Comparison of ENCODE assay signal across 13 cellular contexts in the genomic region with DNA sequence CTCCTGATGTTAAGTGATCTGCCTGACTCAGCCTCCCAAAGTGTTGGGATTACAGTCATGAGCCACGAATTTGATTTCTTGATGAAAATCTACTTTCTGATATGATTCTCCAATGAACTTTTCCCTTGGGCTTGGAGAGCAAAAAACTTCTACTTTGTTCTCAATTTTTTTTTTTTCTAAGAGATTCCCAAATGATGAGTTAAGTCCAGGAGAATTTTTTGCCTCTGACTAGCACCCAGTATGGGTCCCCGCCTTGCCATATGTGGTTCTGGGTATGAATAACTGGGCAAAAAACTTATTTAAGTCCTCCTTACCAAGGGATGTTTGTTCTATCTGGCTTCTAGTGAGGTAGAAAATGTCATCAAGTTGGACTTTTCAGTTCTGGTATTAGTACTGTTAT.
DNase-seq lines count a peak whose midpoint lies in the region; ATAC-seq and TF ChIP-seq lines count a peak whose summit lies in the region.
"Had no signal": no experiment of that assay in that cellular context is flagged by ENCODE, and none has a peak within 500 bp of the region (broad histone marks: within the 10 kb centered on the region; RNA-seq: fewer than 3 reads in every experiment).

No MANE protein-coding gene starts in this region.

- H3K4me1 ChIP-seq in GM23338 (ENCODE audit: insufficient read depth), result peaks cover 39% of the 10 kb centered on the region
- H3K4me1 ChIP-seq in SK-N-SH (ENCODE audit: control insufficient read depth in 1 of 2, insufficient read depth in 2 of 2, low read depth in 1 of 2, low read length in 1 of 2), result peaks cover 4 to 18% of the 10 kb centered on the region in 2 experiments; a peak in 3 of 4 replicates
- peaks cover 21% of the 10 kb centered on the region for H3K4me1 ChIP-seq in skeletal muscle satellite cell (ENCODE audit: control insufficient read depth, insufficient read depth, low read length)
- H3K4me1 ChIP-seq: uterus had no signal

- TF ChIP-seq EP300 in SK-N-SH (IDR thresholded peaks at IDR 0.05; ENCODE audit: borderline replicate concordance in 1 of 2, low read depth in 1 of 2, low read length in 1 of 2), result peak in 1 of 2 experiments; percentile 87; a peak in 2 of 4 replicates

- H3K4me2 ChIP-seq in GM23338 (peak overlapping the region; percentile 77), SK-N-SH (peak overlapping the region; percentile 8; the same call in 1 of the 2 replicates), skeletal muscle satellite cell (ENCODE audit: low read length) (peak overlapping the region; percentile 61)

- intact Hi-C loops in activated naive CD4-positive, alpha-beta T cell treated with anti-CD3 and anti-CD28 coated beads for 36 hours (cut with micrococcal nuclease), result no loop called here

- H3K27me3 ChIP-seq in GM23338 (ENCODE audit: insufficient read depth) (no peaks in the 10 kb centered on the region), SK-N-SH (ENCODE audit: insufficient read depth) (no peaks in the 10 kb centered on the region), skeletal muscle satellite cell (ENCODE audit: control insufficient read depth, insufficient read depth, low read length) (no peaks in the 10 kb centered on the region)
- H3K27me3 ChIP-seq: uterus had no signal

- no peak overlapping the region for H3K27ac Mint-ChIP-seq in GM23338
- no peak overlapping the region for H3K27ac Mint-ChIP-seq in activated naive CD4-positive, alpha-beta T cell treated with anti-CD3 and anti-CD28 coated beads for 36 hours

- H3F3A ChIP-seq in GM23338 (replicated peaks; ENCODE audit: low read depth) (no peaks in the 10 kb centered on the region), SK-N-SH (replicated peaks; ENCODE audit: insufficient read depth) (peaks cover 28% of the 10 kb centered on the region)

- H3K79me2 ChIP-seq in GM23338 (replicated peaks; ENCODE audit: insufficient read depth), result no peaks in the 10 kb centered on the region
- H3K79me2 ChIP-seq in SK-N-SH (ENCODE audit: insufficient read depth), result no peaks in the 10 kb centered on the region

- no peaks in the 10 kb centered on the region for H3K9me3 Mint-ChIP-seq in GM23338
- H3K9me3 Mint-ChIP-seq in activated naive CD4-positive, alpha-beta T cell treated with anti-CD3 and anti-CD28 coated beads for 36 hours, result no peaks in the 10 kb centered on the region

- no peak overlapping the region for H3K4me3 ChIP-seq in GM23338
- no peak overlapping the region for H3K4me3 ChIP-seq in SK-N-SH (ENCODE audit: low read depth in 2 of 2, low read length in 1 of 2)
- no peak overlapping the region for H3K4me3 ChIP-seq in skeletal muscle satellite cell (ENCODE audit: low read length)
- H3K4me3 ChIP-seq: K562, lung, uterus had no signal

- no peaks in the 10 kb centered on the region for H3K9me3 ChIP-seq in SK-N-SH
- H3K9me3 ChIP-seq in skeletal muscle satellite cell (replicated peaks; ENCODE audit: low read length), result no peaks in the 10 kb centered on the region
- H3K9me3 ChIP-seq: uterus had no signal

- ATAC-seq in GM23338, result no peak
- ATAC-seq in GM21723 (IDR thresholded peaks at IDR 0.05; ENCODE audit: unreplicated experiment), result no peak
- no peak for ATAC-seq in HG02571 (IDR thresholded peaks at IDR 0.05; ENCODE audit: unreplicated experiment)
- ATAC-seq: activated CD4-positive, CD25-positive, alpha-beta regulatory T cell treated with anti-CD3 and anti-CD28 coated beads, Interleukin-2, amount 50 U/mL, for 24 hours; K562 had no signal

- H2AFZ ChIP-seq in GM23338 (no peak overlapping the region), SK-N-SH (ENCODE audit: low read depth) (no peak overlapping the region)

- DNase-seq in GM23338 (ENCODE audit: low spot score) (peak; percentile 15), SK-N-SH (no peak), fibroblast of peridontal ligament (ENCODE audit: extremely low read depth) (peak; percentile 96), iPS-NIHi7 (ENCODE audit: extremely low spot score) (no peak)
- no peak for DNase-seq in activated naive CD4-positive, alpha-beta T cell treated with anti-CD3 and anti-CD28 coated beads for 36 hours
- DNase-seq: SIG-M5, uterus had no signal

- TF ChIP-seq RAD21 in SK-N-SH (IDR thresholded peaks at IDR 0.05; ENCODE audit: low read length), result no peak

- H3K9ac ChIP-seq in SK-N-SH (peak overlapping the region; percentile 47; the same call in 1 of the 2 replicates), skeletal muscle satellite cell (ENCODE audit: low read depth, low read length) (peak overlapping the region; percentile 66)

- peaks cover 8% of the 10 kb centered on the region for H3K27me3 Mint-ChIP-seq in GM23338 (ENCODE audit: insufficient read depth, low read depth, poor library complexity)
- H3K27me3 Mint-ChIP-seq in activated naive CD4-positive, alpha-beta T cell treated with anti-CD3 and anti-CD28 coated beads for 36 hours (ENCODE audit: low read depth), result peaks cover 14% of the 10 kb centered on the region

- H3K9me2 ChIP-seq in GM23338 (ENCODE audit: insufficient read depth) (no peaks in the 10 kb centered on the region), SK-N-SH (no peaks in the 10 kb centered on the region)

- H4K20me1 ChIP-seq in GM23338 (replicated peaks; ENCODE audit: insufficient read depth) (no peaks in the 10 kb centered on the region), SK-N-SH (ENCODE audit: insufficient read depth) (no peaks in the 10 kb centered on the region; the same call in 1 of the 2 replicates)

- H3K36me3 Mint-ChIP-seq in GM23338 (ENCODE audit: low read depth), result no peaks in the 10 kb centered on the region
- no peaks in the 10 kb centered on the region for H3K36me3 Mint-ChIP-seq in activated naive CD4-positive, alpha-beta T cell treated with anti-CD3 and anti-CD28 coated beads for 36 hours (ENCODE audit: low read depth)

- H3K27ac ChIP-seq in GM23338 (ENCODE audit: low read depth), result peak overlapping the region; percentile 34
- H3K27ac ChIP-seq in SK-N-SH (ENCODE audit: low read depth in 2 of 2, low read length in 1 of 2), result peak overlapping the region in 1 of 2 experiments; percentile 90; a peak in 3 of 4 replicates
- H3K27ac ChIP-seq: uterus had no signal

- TF ChIP-seq CTCF in GM23338 (conservative IDR thresholded peaks at IDR 0.05; ENCODE audit: low read depth in 2 of 2) (no peak), SK-N-SH (IDR thresholded peaks at IDR 0.05) (no peak)

- POLR2A ChIA-PET in SK-N-SH (lab: Yijun Ruan, JAX), result no interaction called here

- CTCF ChIA-PET in SK-N-SH (lab: Yijun Ruan, JAX), result interaction anchor here (0.7 to 3.0 kb wide), 2 partner anchors 10 to 152 kb away, joined by 3 to 8 read pairs; no protein-coding TSS in a partner anchor
- CTCF ChIA-PET in activated naive CD4-positive, alpha-beta T cell treated with anti-CD3 and anti-CD28 coated beads for 36 hours (lab: Charles Lee), result no interaction called here

- 7% methylated on average over 2 of the region's 2 CpGs for WGBS in SK-N-SH (ENCODE audit: low lambda C conversion rate)

- no peaks in the 10 kb centered on the region for H3K36me3 ChIP-seq in GM23338 (ENCODE audit: insufficient read depth)
- no peaks in the 10 kb centered on the region for H3K36me3 ChIP-seq in SK-N-SH (replicated peaks in 1 of 2; ENCODE audit: control insufficient read depth in 1 of 2, insufficient read depth in 2 of 2, low read length in 1 of 2)
- H3K36me3 ChIP-seq in skeletal muscle satellite cell (ENCODE audit: insufficient read depth, low read length), result no peaks in the 10 kb centered on the region
- H3K36me3 ChIP-seq: uterus had no signal

- H3K4me3 Mint-ChIP-seq in GM23338, result no peak overlapping the region
- no peak overlapping the region for H3K4me3 Mint-ChIP-seq in activated naive CD4-positive, alpha-beta T cell treated with anti-CD3 and anti-CD28 coated beads for 36 hours

- H3K4me1 Mint-ChIP-seq in GM23338, result peaks cover 37% of the 10 kb centered on the region
- H3K4me1 Mint-ChIP-seq in activated naive CD4-positive, alpha-beta T cell treated with anti-CD3 and anti-CD28 coated beads for 36 hours (ENCODE audit: low read depth), result no peaks in the 10 kb centered on the region

TF ChIP-seq in SK-N-SH, 30 proteins besides CTCF, POLR2A, EP300 and RAD21 (continues in another document):
- TF ChIP-seq, protein P1, sequence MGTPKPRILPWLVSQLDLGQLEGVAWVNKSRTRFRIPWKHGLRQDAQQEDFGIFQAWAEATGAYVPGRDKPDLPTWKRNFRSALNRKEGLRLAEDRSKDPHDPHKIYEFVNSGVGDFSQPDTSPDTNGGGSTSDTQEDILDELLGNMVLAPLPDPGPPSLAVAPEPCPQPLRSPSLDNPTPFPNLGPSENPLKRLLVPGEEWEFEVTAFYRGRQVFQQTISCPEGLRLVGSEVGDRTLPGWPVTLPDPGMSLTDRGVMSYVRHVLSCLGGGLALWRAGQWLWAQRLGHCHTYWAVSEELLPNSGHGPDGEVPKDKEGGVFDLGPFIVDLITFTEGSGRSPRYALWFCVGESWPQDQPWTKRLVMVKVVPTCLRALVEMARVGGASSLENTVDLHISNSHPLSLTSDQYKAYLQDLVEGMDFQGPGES (IDR thresholded peaks at IDR 0.05; ENCODE audit: low read depth, low read length), result no peak
- TF ChIP-seq TCF12 (IDR thresholded peaks at IDR 0.05) (peak; percentile 93), TAF1 (IDR thresholded peaks at IDR 0.05; ENCODE audit: borderline replicate concordance, low read depth, low read length) (no peak), FOSL2 (IDR thresholded peaks at IDR 0.05; ENCODE audit: borderline replicate concordance, low read depth) (peak; percentile 77), FOXM1 (IDR thresholded peaks at IDR 0.05; ENCODE audit: low read depth) (peak; percentile 54; the same call in 1 of the 2 replicates), GATA2 (CRISPR knock-in tag; IDR thresholded peaks at IDR 0.05) (no peak)
- TF ChIP-seq, protein P2, sequence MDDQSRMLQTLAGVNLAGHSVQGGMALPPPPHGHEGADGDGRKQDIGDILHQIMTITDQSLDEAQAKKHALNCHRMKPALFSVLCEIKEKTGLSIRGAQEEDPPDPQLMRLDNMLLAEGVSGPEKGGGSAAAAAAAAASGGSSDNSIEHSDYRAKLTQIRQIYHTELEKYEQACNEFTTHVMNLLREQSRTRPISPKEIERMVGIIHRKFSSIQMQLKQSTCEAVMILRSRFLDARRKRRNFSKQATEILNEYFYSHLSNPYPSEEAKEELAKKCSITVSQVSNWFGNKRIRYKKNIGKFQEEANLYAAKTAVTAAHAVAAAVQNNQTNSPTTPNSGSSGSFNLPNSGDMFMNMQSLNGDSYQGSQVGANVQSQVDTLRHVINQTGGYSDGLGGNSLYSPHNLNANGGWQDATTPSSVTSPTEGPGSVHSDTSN (IDR thresholded peaks at IDR 0.05), result peak; percentile 24; the same call in 1 of the 2 replicates
- TF ChIP-seq, protein P3, sequence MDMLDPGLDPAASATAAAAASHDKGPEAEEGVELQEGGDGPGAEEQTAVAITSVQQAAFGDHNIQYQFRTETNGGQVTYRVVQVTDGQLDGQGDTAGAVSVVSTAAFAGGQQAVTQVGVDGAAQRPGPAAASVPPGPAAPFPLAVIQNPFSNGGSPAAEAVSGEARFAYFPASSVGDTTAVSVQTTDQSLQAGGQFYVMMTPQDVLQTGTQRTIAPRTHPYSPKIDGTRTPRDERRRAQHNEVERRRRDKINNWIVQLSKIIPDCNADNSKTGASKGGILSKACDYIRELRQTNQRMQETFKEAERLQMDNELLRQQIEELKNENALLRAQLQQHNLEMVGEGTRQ (IDR thresholded peaks at IDR 0.05; ENCODE audit: borderline replicate concordance, low read depth, low read length), result no peak

Comparison
In these comparisons a context has a peak if more than half of its experiments do, and no peak if none do; other contexts are left out.
1. DNase-seq: peak in GM23338 (single experiment) and fibroblast of peridontal ligament (single experiment); none in SK-N-SH (single experiment), activated naive CD4-positive, alpha-beta T cell treated with anti-CD3 and anti-CD28 coated beads for 36 hours (single experiment) and iPS-NIHi7 (single experiment).
2. H3K4me2 ChIP-seq: peak in every context shown above with its lines; median percentile 77 in GM23338; 61 in skeletal muscle satellite cell; 8 in SK-N-SH.